17 cellular contexts compared by ENCODE assay signal in genomic region chr16:82301108-82301755, GRCh38.
"Had no signal": no experiment of that assay in that cellular context is flagged by ENCODE, and none has a peak within 500 bp of the region (broad histone marks: within the 10 kb centered on the region; RNA-seq: fewer than 3 reads in every experiment).

No MANE protein-coding gene starts in this region.

- H3K4me3 ChIP-seq: body of pancreas, ovary, psoas muscle, smooth muscle cell had no signal

- H3K36me3 ChIP-seq: ovary had no signal

- DNase-seq: activated CD4-positive, alpha-beta T cell treated with anti-CD3 and anti-CD28 coated beads, Interleukin-2, amount 10 ng/mL, durations not matched to agents 24 days and 14 days; activated CD4-positive, CD25-positive, alpha-beta regulatory T cell; activated CD8-positive, alpha-beta memory T cell treated with anti-CD3 and anti-CD28 coated beads for 24 hours; activated CD8-positive, alpha-beta memory T cell treated with anti-CD3 and anti-CD28 coated beads, Interleukin-2, amount 50 U/mL, for 48 hours; activated effector memory CD4-positive, alpha-beta T cell treated with anti-CD3 and anti-CD28 coated beads, Interleukin-2, amount 50 U/mL, for 16 hours; activated naive CD8-positive, alpha-beta T cell treated with anti-CD3 and anti-CD28 coated beads for 36 hours; activated T-cell treated with anti-CD3 and anti-CD28 coated beads, Interleukin-2, amount 50 U/mL, for 48 hours; body of pancreas; islet precursor cell; mammary epithelial cell; ovary; psoas muscle; stimulated activated CD4-positive, alpha-beta T cell treated with anti-CD3 and anti-CD28 coated beads, Interleukin-4, amount 100 ng/mL, for 1 hour; T-helper 1 cell; T1000 had no signal

- H3K27me3 ChIP-seq: body of pancreas, ovary had no signal

- H3K27ac ChIP-seq: body of pancreas, ovary, psoas muscle had no signal

- H3K27ac Mint-ChIP-seq: activated CD4-positive, alpha-beta T cell treated with anti-CD3 and anti-CD28 coated beads, Interleukin-2, amount 10 ng/mL, durations not matched to agents 24 days and 14 days; activated naive CD8-positive, alpha-beta T cell treated with anti-CD3 and anti-CD28 coated beads for 36 hours had no signal

- H3K4me1 ChIP-seq: psoas muscle had no signal

- H3K4me3 Mint-ChIP-seq: activated CD4-positive, alpha-beta T cell treated with anti-CD3 and anti-CD28 coated beads, Interleukin-2, amount 10 ng/mL, durations not matched to agents 24 days and 14 days; activated naive CD8-positive, alpha-beta T cell treated with anti-CD3 and anti-CD28 coated beads for 36 hours had no signal

- H3K36me3 Mint-ChIP-seq: activated naive CD8-positive, alpha-beta T cell treated with anti-CD3 and anti-CD28 coated beads for 36 hours had no signal

- H3K27me3 Mint-ChIP-seq: activated CD4-positive, alpha-beta T cell treated with anti-CD3 and anti-CD28 coated beads, Interleukin-2, amount 10 ng/mL, durations not matched to agents 24 days and 14 days had no signal

- H3K9me3 ChIP-seq: body of pancreas, ovary, psoas muscle had no signal

- H3K4me1 Mint-ChIP-seq: activated CD4-positive, alpha-beta T cell treated with anti-CD3 and anti-CD28 coated beads, Interleukin-2, amount 10 ng/mL, durations not matched to agents 24 days and 14 days; activated naive CD8-positive, alpha-beta T cell treated with anti-CD3 and anti-CD28 coated beads for 36 hours had no signal

- H3K4me2 ChIP-seq: smooth muscle cell had no signal

- ATAC-seq: body of pancreas, psoas muscle, sciatic nerve had no signal

- H3K9me3 Mint-ChIP-seq: activated CD4-positive, alpha-beta T cell treated with anti-CD3 and anti-CD28 coated beads, Interleukin-2, amount 10 ng/mL, durations not matched to agents 24 days and 14 days; activated naive CD8-positive, alpha-beta T cell treated with anti-CD3 and anti-CD28 coated beads for 36 hours had no signal
